Comparison of ENCODE assay signal across 21 cellular contexts in the genomic region with DNA sequence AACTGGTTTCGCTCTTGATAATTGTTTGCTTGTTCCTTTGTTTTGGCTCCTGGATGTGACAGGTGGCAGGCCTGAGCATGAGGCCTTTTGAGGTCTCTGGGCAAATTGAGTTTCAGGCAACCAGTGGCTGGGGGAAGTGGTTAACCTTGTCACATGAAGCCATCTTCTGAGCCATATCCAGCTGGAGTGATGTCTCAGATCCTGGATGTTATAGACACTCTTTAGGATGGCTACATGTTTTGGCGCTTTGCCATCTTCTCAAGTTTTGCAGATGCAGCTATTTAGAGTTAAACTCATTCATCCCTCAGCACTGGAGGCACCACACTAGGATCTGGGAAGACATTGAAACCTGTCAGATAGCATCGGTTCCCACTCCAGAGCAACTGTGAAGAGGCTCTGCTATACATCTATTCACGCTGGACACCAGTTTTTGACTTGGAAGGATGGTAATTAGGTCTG. TPM values are rescaled to one million over a fixed set of nuclear protein-coding genes. Genes with fewer than 3 reads are reported as not detected.
DNase-seq lines count a peak whose midpoint lies in the region; ATAC-seq, FAIRE-seq and TF ChIP-seq lines count a peak whose summit lies in the region.
"Had no signal": no experiment of that assay in that cellular context is flagged by ENCODE, and none has a peak within 500 bp of the region (broad histone marks: within the 10 kb centered on the region; RNA-seq: fewer than 3 reads in every experiment).

No MANE protein-coding gene starts in this region.

- FAIRE-seq in keratinocyte (lab: Jason Lieb, UNC): peak; percentile 43

- DNase-seq in DMS153 treated with DMSO at 0.1 percent for 48 hours (lab: John Stamatoyannopoulos, UW; ENCODE audit: unreplicated experiment): peak; percentile 11
- DNase-seq in LHCN-M2 (ENCODE audit: low read depth): peak; percentile 29
- peak; percentile 0 for DNase-seq in NCI-H69 (lab: John Stamatoyannopoulos, UW)
- no peak for DNase-seq in keratinocyte (ENCODE audit: low read depth, low spot score)
- no peak for DNase-seq in left lobe of liver (ENCODE audit: low spot score)
- no peak for DNase-seq in T-helper 17 cell
- DNase-seq in esophagus squamous epithelium (lab: John Stamatoyannopoulos, UW): no peak
- DNase-seq: activated B cell treated with CpG ODN at 0.5 μM for 24 hours; activated CD4-positive, alpha-beta memory T cell treated with anti-CD3 and anti-CD28 coated beads, Interleukin-2, amount 10 ng/mL, durations not matched to agents 7 days and 5 days; activated naive CD4-positive, alpha-beta T cell treated with anti-CD3 and anti-CD28 coated beads, Interleukin-2, amount 50 U/mL, for 16 hours; activated T-cell treated with anti-CD3 and anti-CD28 coated beads, Interleukin-2, amount 50 U/mL, for 24 hours; effector memory CD8-positive, alpha-beta T cell; naive thymus-derived CD8-positive, alpha-beta T cell; RPMI8226; stimulated activated CD4-positive, alpha-beta T cell treated with anti-CD3 and anti-CD28 coated beads, Interleukin-2, amount 100 ng/mL, for 24 hours; T-cell; uterus had no signal

- H3K79me2 ChIP-seq in keratinocyte (ENCODE audit: control insufficient read depth, insufficient read depth, low read length): no peaks in the 10 kb centered on the region
- H3K79me2 ChIP-seq: parathyroid adenoma had no signal

- H3K9me3 ChIP-seq in keratinocyte (ENCODE audit: control insufficient read depth, low read depth, low read length): no peaks in the 10 kb centered on the region
- H3K9me3 ChIP-seq in T-helper 17 cell (ENCODE audit: control insufficient read depth, low read length, poor library complexity, severe bottlenecking): no peaks in the 10 kb centered on the region
- H3K9me3 ChIP-seq in esophagus squamous epithelium: no peaks in the 10 kb centered on the region
- H3K9me3 ChIP-seq: ascending aorta, uterus had no signal

- H3K9me1 ChIP-seq in keratinocyte (ENCODE audit: control insufficient read depth, extremely low read depth, insufficient read depth, low read length): no peaks in the 10 kb centered on the region

- peaks cover 2% of the 10 kb centered on the region for H3K4me1 Mint-ChIP-seq in T-helper 17 cell
- H3K4me1 Mint-ChIP-seq: activated B cell treated with CpG ODN at 0.5 μM for 24 hours; activated CD4-positive, alpha-beta memory T cell treated with anti-CD3 and anti-CD28 coated beads, Interleukin-2, amount 10 ng/mL, durations not matched to agents 7 days and 5 days; B cell; T-cell had no signal

- H3K4me3 ChIP-seq in keratinocyte (ENCODE audit: control insufficient read depth in 2 of 3, extremely low read depth in 1 of 3, insufficient read depth in 2 of 3, low read depth in 1 of 3, low read length in 3 of 3) (no peak overlapping the region), esophagus squamous epithelium (no peak overlapping the region)
- H3K4me3 ChIP-seq: ascending aorta, uterus had no signal

- H3K27me3 ChIP-seq in keratinocyte (ENCODE audit: control insufficient read depth, extremely low read depth, insufficient read depth, low read length): no peaks in the 10 kb centered on the region
- H3K27me3 ChIP-seq in esophagus squamous epithelium: no peaks in the 10 kb centered on the region
- H3K27me3 ChIP-seq: ascending aorta, uterus had no signal

- intact Hi-C loops in esophagus squamous epithelium (cut with DNase I): no loop called here

- H3K9ac ChIP-seq in keratinocyte (ENCODE audit: control insufficient read depth, extremely low read depth, insufficient read depth, low read length): no peak overlapping the region
- H3K9ac ChIP-seq: parathyroid adenoma had no signal

- 64 to 83% methylated on average over 4 of the region's 4 CpGs for WGBS in esophagus squamous epithelium, 2 donors

- H3K4me1 ChIP-seq in keratinocyte (ENCODE audit: control insufficient read depth, extremely low read depth, insufficient read depth, low read length) (no peaks in the 10 kb centered on the region), esophagus squamous epithelium (no peaks in the 10 kb centered on the region)
- H3K4me1 ChIP-seq: ascending aorta, parathyroid adenoma, uterus had no signal

- H2AFZ ChIP-seq in keratinocyte (ENCODE audit: control insufficient read depth, low read length): no peak overlapping the region
- H2AFZ ChIP-seq: parathyroid adenoma had no signal

- peaks cover 2% of the 10 kb centered on the region for H3K36me3 Mint-ChIP-seq in T-helper 17 cell (ENCODE audit: low read depth)
- H3K36me3 Mint-ChIP-seq: T-cell had no signal

- H3K27ac Mint-ChIP-seq in T-helper 17 cell: no peak overlapping the region
- H3K27ac Mint-ChIP-seq: activated B cell treated with CpG ODN at 0.5 μM for 24 hours; activated CD4-positive, alpha-beta memory T cell treated with anti-CD3 and anti-CD28 coated beads, Interleukin-2, amount 10 ng/mL, durations not matched to agents 7 days and 5 days; activated T-cell treated with anti-CD3 and anti-CD28 coated beads, Interleukin-2, amount 50 U/mL, for 24 hours; B cell; effector memory CD8-positive, alpha-beta T cell; naive thymus-derived CD8-positive, alpha-beta T cell; T-cell had no signal

- TF ChIP-seq CTCF in keratinocyte (optimal IDR thresholded peaks at IDR 0.05 in 1 of 3, IDR thresholded peaks at IDR 0.05 in 1 of 3, conservative IDR thresholded peaks at IDR 0.05 in 1 of 3; ENCODE audit: extremely low read depth in 1 of 3, insufficient read depth in 2 of 3, low read length in 3 of 3) (no peak), esophagus squamous epithelium (IDR thresholded peaks at IDR 0.05) (no peak)

- H3K27ac ChIP-seq in keratinocyte (ENCODE audit: control insufficient read depth, insufficient read depth, low read length) (no peak overlapping the region), esophagus squamous epithelium (no peak overlapping the region)
- H3K27ac ChIP-seq: ascending aorta, parathyroid adenoma, uterus had no signal

- no peak overlapping the region for H3K4me2 ChIP-seq in keratinocyte (ENCODE audit: control insufficient read depth, extremely low read depth, insufficient read depth, low read depth, low read length)

- dilution Hi-C loops in keratinocyte (cut with MboI; ENCODE audit: extremely low pct_ligation_motif_present, low sequenced_read_pairs): loop anchor here (25.0 kb wide), 1 partner anchor 188 kb away; no protein-coding TSS in a partner anchor

- H3K4me3 Mint-ChIP-seq in T-helper 17 cell: no peak overlapping the region
- H3K4me3 Mint-ChIP-seq: activated B cell treated with CpG ODN at 0.5 μM for 24 hours; activated CD4-positive, alpha-beta memory T cell treated with anti-CD3 and anti-CD28 coated beads, Interleukin-2, amount 10 ng/mL, durations not matched to agents 7 days and 5 days; activated T-cell treated with anti-CD3 and anti-CD28 coated beads, Interleukin-2, amount 50 U/mL, for 24 hours; B cell; effector memory CD8-positive, alpha-beta T cell; naive thymus-derived CD8-positive, alpha-beta T cell; T-cell had no signal

- H3K36me3 ChIP-seq in keratinocyte (ENCODE audit: control insufficient read depth in 2 of 2, extremely low read depth in 1 of 2, insufficient read depth in 2 of 2, low read length in 2 of 2) (no peaks in the 10 kb centered on the region), esophagus squamous epithelium (no peaks in the 10 kb centered on the region)
- H3K36me3 ChIP-seq: ascending aorta, uterus had no signal

- no peak for ATAC-seq in left lobe of liver
- no peak for ATAC-seq in T-helper 17 cell
- ATAC-seq: effector memory CD8-positive, alpha-beta T cell; naive thymus-derived CD8-positive, alpha-beta T cell; T-cell had no signal

- no peaks in the 10 kb centered on the region for H4K20me1 ChIP-seq in keratinocyte (ENCODE audit: control insufficient read depth, extremely low read depth, insufficient read depth, low read length)

- peaks cover 35% of the 10 kb centered on the region for H3K27me3 Mint-ChIP-seq in T-helper 17 cell
- H3K27me3 Mint-ChIP-seq: activated B cell treated with CpG ODN at 0.5 μM for 24 hours had no signal

- TF ChIP-seq POLR2A in esophagus squamous epithelium (IDR thresholded peaks at IDR 0.05): no peak

RNA-seq across cellular contexts. Expression of a gene that starts 25.3 kb away (rescaled TPM):
- total RNA-seq in LHCN-M2 (2014; rRNA removed) (not detected in 2 replicates), left lobe of liver (0.03 TPM), T-helper 17 cell (not detected), esophagus squamous epithelium (1 to 10 TPM in 2 of 4 donors, under 1 TPM in 2; 0.04 to 3.6 (median 1.2) TPM)
- 0.02 TPM for polyA plus RNA-seq in LHCN-M2 (2012)
- not detected in 3 replicates for polyA plus RNA-seq in keratinocyte
- not detected for polyA plus RNA-seq in keratinocyte (2011; ENCODE audit: low read depth)
- polyA plus RNA-seq in keratinocyte (2011; cell fraction: cytosol; rRNA removed): not detected in 2 replicates
- polyA plus RNA-seq in keratinocyte (2011; cell fraction: nucleus; rRNA removed): not detected in 2 replicates
- 0.03 TPM in 1 of 2 replicates, not detected in the other for polyA plus RNA-seq in keratinocyte (2012; ENCODE audit: low replicate concordance)
- polyA minus RNA-seq in keratinocyte: not detected in 3 replicates
- not detected for polyA minus RNA-seq in keratinocyte (2011; cell fraction: cytosol; rRNA and poly(A)+ RNA removed)
- polyA minus RNA-seq in keratinocyte (2011; cell fraction: nucleus; rRNA and poly(A)+ RNA removed): not detected in 2 replicates
- total RNA-seq: activated B cell treated with CpG ODN at 0.5 μM for 24 hours; activated CD4-positive, alpha-beta memory T cell treated with anti-CD3 and anti-CD28 coated beads, Interleukin-2, amount 10 ng/mL, durations not matched to agents 7 days and 5 days; lung microvascular endothelial cell; naive thymus-derived CD8-positive, alpha-beta T cell; T-cell had no signal

Comparison
In these comparisons a context has a peak if more than half of its experiments do, and no peak if none do; other contexts are left out.
1. DNase-seq: peak in DMS153 treated with DMSO at 0.1 percent for 48 hours (single experiment), LHCN-M2 (single experiment) and NCI-H69 (single experiment); none in keratinocyte (single experiment), left lobe of liver (single experiment), T-helper 17 cell (0 of 3) and esophagus squamous epithelium (single experiment).